In genomic region chr2:20532634-20533437, GRCh38 we compare ENCODE assay signal across 1 cellular context.
TF ChIP-seq lines count a peak whose summit lies in the region.

No MANE protein-coding gene starts in this region.

TF ChIP-seq in HepG2, 621 proteins besides CTCF, POLR2A, EP300 and RAD21 (continued from another document):
- TF ChIP-seq ZBTB7B (CRISPR knock-in tag; IDR thresholded peaks at IDR 0.05) (peak; percentile 46; the same call in 1 of the 2 replicates), IRF9 (CRISPR knock-in tag; IDR thresholded peaks at IDR 0.05; ENCODE audit: borderline replicate concordance) (peak; percentile 48; the same call in 1 of the 2 replicates), ZNF484 (CRISPR knock-in tag; IDR thresholded peaks at IDR 0.05; ENCODE audit: borderline replicate concordance, low read depth) (0 out of 2 replicates have a peak, but pooled peaks have one; percentile 8)
TF ChIP-seq in HepG2: peak in this region for 81.
